ENCODE assay signal across 1 cellular context in the genomic region with DNA sequence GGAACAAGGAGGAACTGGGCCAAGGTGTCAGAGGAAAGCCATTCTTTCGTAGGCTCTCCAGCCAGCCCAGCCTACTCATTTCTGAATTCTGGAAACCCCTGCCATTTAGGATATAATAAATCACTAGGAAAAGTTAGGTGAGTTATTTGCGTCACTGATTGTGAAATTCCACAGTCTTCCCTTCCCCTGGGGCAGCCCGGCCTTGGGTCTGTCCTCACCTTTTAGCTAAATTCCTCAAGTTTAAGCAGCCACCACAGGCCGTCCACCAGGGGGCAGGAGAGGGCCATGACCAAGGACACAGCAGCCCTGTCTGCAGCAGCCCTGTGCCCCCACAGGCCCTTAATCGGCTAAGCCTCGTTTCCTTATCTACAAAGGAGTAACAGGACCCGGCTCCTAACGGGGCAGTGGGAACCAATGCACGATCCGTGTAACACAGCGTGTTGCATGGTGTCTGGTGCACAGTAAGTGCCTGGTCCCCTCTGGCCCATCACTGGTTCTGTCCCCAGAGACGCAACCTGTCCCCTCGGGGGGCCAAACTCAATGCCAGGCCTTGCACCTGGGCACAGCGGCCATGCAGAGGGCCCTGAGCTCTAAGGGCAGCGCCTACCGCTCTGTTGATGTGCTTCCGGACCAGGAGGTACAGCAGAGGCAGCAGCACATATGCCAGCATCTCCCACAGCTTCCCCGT.
A peak's percentile ranks its signal among the peaks of the same experiment; 100 is the strongest.
TF ChIP-seq lines count a peak whose summit lies in the region.

No MANE protein-coding gene starts in this region.

TF ChIP-seq in HepG2, 621 proteins besides CTCF, POLR2A, EP300 and RAD21 (continues in another document):
- no peak for TF ChIP-seq MYC (CRISPR knock-in tag; IDR thresholded peaks at IDR 0.05; ENCODE audit: borderline replicate concordance)
- TF ChIP-seq KAT8 (CRISPR knock-in tag; IDR thresholded peaks at IDR 0.05) = peak; percentile 38; the same call in 1 of the 2 replicates
- TF ChIP-seq ZNF274 (CRISPR knock-in tag; IDR thresholded peaks at IDR 0.05) = no peak
- TF ChIP-seq ZNF282 (IDR thresholded peaks at IDR 0.05; ENCODE audit: partially characterized antibody) = no peak
- TF ChIP-seq, protein P1, sequence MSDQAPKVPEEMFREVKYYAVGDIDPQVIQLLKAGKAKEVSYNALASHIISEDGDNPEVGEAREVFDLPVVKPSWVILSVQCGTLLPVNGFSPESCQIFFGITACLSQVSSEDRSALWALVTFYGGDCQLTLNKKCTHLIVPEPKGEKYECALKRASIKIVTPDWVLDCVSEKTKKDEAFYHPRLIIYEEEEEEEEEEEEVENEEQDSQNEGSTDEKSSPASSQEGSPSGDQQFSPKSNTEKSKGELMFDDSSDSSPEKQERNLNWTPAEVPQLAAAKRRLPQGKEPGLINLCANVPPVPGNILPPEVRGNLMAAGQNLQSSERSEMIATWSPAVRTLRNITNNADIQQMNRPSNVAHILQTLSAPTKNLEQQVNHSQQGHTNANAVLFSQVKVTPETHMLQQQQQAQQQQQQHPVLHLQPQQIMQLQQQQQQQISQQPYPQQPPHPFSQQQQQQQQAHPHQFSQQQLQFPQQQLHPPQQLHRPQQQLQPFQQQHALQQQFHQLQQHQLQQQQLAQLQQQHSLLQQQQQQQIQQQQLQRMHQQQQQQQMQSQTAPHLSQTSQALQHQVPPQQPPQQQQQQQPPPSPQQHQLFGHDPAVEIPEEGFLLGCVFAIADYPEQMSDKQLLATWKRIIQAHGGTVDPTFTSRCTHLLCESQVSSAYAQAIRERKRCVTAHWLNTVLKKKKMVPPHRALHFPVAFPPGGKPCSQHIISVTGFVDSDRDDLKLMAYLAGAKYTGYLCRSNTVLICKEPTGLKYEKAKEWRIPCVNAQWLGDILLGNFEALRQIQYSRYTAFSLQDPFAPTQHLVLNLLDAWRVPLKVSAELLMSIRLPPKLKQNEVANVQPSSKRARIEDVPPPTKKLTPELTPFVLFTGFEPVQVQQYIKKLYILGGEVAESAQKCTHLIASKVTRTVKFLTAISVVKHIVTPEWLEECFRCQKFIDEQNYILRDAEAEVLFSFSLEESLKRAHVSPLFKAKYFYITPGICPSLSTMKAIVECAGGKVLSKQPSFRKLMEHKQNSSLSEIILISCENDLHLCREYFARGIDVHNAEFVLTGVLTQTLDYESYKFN (CRISPR knock-in tag; conservative IDR thresholded peaks at IDR 0.05) = peak; percentile 48
- TF ChIP-seq PHB2 (IDR thresholded peaks at IDR 0.05; ENCODE audit: partially characterized antibody) = no peak
- no peak for TF ChIP-seq TCF7L2 (IDR thresholded peaks at IDR 0.05; ENCODE audit: low read depth, low read length)
- TF ChIP-seq GABPB1 (CRISPR knock-in tag; IDR thresholded peaks at IDR 0.05) = no peak
- no peak for TF ChIP-seq ZNF629 (CRISPR knock-in tag; conservative IDR thresholded peaks at IDR 0.05)
- TF ChIP-seq CREB1 (IDR thresholded peaks at IDR 0.05) = no peak
- 0 out of 2 replicates have a peak, but pooled peaks have one; percentile 29 for TF ChIP-seq CREB1 (CRISPR knock-in tag; IDR thresholded peaks at IDR 0.05)
- TF ChIP-seq, protein P2, sequence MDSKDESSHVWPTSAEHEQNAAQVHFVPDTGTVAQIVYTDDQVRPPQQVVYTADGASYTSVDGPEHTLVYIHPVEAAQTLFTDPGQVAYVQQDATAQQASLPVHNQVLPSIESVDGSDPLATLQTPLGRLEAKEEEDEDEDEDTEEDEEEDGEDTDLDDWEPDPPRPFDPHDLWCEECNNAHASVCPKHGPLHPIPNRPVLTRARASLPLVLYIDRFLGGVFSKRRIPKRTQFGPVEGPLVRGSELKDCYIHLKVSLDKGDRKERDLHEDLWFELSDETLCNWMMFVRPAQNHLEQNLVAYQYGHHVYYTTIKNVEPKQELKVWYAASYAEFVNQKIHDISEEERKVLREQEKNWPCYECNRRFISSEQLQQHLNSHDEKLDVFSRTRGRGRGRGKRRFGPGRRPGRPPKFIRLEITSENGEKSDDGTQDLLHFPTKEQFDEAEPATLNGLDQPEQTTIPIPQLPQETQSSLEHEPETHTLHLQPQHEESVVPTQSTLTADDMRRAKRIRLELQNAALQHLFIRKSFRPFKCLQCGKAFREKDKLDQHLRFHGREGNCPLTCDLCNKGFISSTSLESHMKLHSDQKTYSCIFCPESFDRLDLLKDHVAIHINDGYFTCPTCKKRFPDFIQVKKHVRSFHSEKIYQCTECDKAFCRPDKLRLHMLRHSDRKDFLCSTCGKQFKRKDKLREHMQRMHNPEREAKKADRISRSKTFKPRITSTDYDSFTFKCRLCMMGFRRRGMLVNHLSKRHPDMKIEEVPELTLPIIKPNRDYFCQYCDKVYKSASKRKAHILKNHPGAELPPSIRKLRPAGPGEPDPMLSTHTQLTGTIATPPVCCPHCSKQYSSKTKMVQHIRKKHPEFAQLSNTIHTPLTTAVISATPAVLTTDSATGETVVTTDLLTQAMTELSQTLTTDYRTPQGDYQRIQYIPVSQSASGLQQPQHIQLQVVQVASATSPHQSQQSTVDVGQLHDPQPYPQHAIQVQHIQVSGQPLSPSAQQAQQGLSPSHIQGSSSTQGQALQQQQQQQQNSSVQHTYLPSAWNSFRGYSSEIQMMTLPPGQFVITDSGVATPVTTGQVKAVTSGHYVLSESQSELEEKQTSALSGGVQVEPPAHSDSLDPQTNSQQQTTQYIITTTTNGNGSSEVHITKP (CRISPR knock-in tag; IDR thresholded peaks at IDR 0.05; ENCODE audit: low read depth) = 0 out of 2 replicates have a peak, but pooled peaks have one; percentile 41
- TF ChIP-seq ZNF205 (CRISPR knock-in tag; IDR thresholded peaks at IDR 0.05) = 0 out of 2 replicates have a peak, but pooled peaks have one; percentile 30
- TF ChIP-seq ZNF768 (CRISPR knock-in tag; IDR thresholded peaks at IDR 0.05) = no peak; the same call in 1 of the 2 replicates
- TF ChIP-seq, protein P3, sequence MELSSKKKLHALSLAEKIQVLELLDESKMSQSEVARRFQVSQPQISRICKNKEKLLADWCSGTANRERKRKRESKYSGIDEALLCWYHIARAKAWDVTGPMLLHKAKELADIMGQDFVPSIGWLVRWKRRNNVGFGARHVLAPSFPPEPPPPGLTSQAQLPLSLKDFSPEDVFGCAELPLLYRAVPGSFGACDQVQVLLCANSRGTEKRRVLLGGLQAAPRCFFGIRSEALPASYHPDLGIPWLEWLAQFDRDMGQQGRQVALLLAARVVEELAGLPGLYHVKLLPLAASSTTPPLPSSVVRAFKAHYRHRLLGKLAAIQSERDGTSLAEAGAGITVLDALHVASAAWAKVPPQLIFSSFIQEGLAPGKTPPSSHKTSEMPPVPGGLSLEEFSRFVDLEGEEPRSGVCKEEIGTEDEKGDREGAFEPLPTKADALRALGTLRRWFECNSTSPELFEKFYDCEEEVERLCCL (CRISPR knock-in tag; IDR thresholded peaks at IDR 0.05; ENCODE audit: borderline replicate concordance) = no peak
- no peak for TF ChIP-seq SRSF9 (IDR thresholded peaks at IDR 0.05; ENCODE audit: borderline replicate concordance, insufficient read depth, low read depth, low read length, poor library complexity, severe bottlenecking)
- TF ChIP-seq, protein P4, sequence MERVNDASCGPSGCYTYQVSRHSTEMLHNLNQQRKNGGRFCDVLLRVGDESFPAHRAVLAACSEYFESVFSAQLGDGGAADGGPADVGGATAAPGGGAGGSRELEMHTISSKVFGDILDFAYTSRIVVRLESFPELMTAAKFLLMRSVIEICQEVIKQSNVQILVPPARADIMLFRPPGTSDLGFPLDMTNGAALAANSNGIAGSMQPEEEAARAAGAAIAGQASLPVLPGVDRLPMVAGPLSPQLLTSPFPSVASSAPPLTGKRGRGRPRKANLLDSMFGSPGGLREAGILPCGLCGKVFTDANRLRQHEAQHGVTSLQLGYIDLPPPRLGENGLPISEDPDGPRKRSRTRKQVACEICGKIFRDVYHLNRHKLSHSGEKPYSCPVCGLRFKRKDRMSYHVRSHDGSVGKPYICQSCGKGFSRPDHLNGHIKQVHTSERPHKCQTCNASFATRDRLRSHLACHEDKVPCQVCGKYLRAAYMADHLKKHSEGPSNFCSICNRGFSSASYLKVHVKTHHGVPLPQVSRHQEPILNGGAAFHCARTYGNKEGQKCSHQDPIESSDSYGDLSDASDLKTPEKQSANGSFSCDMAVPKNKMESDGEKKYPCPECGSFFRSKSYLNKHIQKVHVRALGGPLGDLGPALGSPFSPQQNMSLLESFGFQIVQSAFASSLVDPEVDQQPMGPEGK (CRISPR knock-in tag; IDR thresholded peaks at IDR 0.05) = peak; percentile 70
- no peak for TF ChIP-seq CCAR2 (optimal IDR thresholded peaks at IDR 0.05; ENCODE audit: low read depth, low read length)
- peak; percentile 62; the same call in 1 of the 2 replicates for TF ChIP-seq BORCS8-MEF2B (CRISPR knock-in tag; IDR thresholded peaks at IDR 0.05)
- peak; percentile 44; the same call in 1 of the 2 replicates for TF ChIP-seq ZBTB7B (CRISPR knock-in tag; IDR thresholded peaks at IDR 0.05)
- TF ChIP-seq XRCC5 (optimal IDR thresholded peaks at IDR 0.05; ENCODE audit: low read length) = peak; percentile 78
- TF ChIP-seq ZNF775 (CRISPR knock-in tag; IDR thresholded peaks at IDR 0.05; ENCODE audit: borderline replicate concordance) = no peak
- TF ChIP-seq HMG20B (CRISPR knock-in tag; conservative IDR thresholded peaks at IDR 0.05) = 0 out of 2 replicates have a peak, but pooled peaks have one; percentile 18
- no peak for TF ChIP-seq ZZZ3 (CRISPR knock-in tag; IDR thresholded peaks at IDR 0.05; ENCODE audit: borderline replicate concordance)
- TF ChIP-seq, protein P5, sequence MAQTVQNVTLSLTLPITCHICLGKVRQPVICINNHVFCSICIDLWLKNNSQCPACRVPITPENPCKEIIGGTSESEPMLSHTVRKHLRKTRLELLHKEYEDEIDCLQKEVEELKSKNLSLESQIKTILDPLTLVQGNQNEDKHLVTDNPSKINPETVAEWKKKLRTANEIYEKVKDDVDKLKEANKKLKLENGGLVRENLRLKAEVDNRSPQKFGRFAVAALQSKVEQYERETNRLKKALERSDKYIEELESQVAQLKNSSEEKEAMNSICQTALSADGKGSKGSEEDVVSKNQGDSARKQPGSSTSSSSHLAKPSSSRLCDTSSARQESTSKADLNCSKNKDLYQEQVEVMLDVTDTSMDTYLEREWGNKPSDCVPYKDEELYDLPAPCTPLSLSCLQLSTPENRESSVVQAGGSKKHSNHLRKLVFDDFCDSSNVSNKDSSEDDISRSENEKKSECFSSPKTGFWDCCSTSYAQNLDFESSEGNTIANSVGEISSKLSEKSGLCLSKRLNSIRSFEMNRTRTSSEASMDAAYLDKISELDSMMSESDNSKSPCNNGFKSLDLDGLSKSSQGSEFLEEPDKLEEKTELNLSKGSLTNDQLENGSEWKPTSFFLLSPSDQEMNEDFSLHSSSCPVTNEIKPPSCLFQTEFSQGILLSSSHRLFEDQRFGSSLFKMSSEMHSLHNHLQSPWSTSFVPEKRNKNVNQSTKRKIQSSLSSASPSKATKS (CRISPR knock-in tag; IDR thresholded peaks at IDR 0.05) = no peak
- peak; percentile 30; the same call in 1 of the 3 replicates for TF ChIP-seq MXI1 (IDR thresholded peaks at IDR 0.05; ENCODE audit: borderline replicate concordance, low read depth, low read length)
- 0 out of 2 replicates have a peak, but pooled peaks have one; percentile 48 for TF ChIP-seq ZNF138 (CRISPR knock-in tag; IDR thresholded peaks at IDR 0.05; ENCODE audit: low read depth)
- TF ChIP-seq, protein P6, sequence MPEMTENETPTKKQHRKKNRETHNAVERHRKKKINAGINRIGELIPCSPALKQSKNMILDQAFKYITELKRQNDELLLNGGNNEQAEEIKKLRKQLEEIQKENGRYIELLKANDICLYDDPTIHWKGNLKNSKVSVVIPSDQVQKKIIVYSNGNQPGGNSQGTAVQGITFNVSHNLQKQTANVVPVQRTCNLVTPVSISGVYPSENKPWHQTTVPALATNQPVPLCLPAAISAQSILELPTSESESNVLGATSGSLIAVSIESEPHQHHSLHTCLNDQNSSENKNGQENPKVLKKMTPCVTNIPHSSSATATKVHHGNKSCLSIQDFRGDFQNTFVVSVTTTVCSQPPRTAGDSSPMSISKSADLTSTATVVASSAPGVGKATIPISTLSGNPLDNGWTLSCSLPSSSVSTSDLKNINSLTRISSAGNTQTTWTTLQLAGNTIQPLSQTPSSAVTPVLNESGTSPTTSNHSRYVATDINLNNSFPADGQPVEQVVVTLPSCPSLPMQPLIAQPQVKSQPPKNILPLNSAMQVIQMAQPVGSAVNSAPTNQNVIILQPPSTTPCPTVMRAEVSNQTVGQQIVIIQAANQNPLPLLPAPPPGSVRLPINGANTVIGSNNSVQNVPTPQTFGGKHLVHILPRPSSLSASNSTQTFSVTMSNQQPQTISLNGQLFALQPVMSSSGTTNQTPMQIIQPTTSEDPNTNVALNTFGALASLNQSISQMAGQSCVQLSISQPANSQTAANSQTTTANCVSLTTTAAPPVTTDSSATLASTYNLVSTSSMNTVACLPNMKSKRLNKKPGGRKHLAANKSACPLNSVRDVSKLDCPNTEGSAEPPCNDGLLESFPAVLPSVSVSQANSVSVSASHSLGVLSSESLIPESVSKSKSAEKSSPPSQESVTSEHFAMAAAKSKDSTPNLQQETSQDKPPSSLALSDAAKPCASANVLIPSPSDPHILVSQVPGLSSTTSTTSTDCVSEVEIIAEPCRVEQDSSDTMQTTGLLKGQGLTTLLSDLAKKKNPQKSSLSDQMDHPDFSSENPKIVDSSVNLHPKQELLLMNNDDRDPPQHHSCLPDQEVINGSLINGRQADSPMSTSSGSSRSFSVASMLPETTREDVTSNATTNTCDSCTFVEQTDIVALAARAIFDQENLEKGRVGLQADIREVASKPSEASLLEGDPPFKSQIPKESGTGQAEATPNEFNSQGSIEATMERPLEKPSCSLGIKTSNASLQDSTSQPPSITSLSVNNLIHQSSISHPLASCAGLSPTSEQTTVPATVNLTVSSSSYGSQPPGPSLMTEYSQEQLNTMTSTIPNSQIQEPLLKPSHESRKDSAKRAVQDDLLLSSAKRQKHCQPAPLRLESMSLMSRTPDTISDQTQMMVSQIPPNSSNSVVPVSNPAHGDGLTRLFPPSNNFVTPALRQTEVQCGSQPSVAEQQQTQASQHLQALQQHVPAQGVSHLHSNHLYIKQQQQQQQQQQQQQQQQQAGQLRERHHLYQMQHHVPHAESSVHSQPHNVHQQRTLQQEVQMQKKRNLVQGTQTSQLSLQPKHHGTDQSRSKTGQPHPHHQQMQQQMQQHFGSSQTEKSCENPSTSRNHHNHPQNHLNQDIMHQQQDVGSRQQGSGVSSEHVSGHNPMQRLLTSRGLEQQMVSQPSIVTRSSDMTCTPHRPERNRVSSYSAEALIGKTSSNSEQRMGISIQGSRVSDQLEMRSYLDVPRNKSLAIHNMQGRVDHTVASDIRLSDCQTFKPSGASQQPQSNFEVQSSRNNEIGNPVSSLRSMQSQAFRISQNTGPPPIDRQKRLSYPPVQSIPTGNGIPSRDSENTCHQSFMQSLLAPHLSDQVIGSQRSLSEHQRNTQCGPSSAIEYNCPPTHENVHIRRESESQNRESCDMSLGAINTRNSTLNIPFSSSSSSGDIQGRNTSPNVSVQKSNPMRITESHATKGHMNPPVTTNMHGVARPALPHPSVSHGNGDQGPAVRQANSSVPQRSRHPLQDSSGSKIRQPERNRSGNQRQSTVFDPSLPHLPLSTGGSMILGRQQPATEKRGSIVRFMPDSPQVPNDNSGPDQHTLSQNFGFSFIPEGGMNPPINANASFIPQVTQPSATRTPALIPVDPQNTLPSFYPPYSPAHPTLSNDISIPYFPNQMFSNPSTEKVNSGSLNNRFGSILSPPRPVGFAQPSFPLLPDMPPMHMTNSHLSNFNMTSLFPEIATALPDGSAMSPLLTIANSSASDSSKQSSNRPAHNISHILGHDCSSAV (CRISPR knock-in tag; IDR thresholded peaks at IDR 0.05; ENCODE audit: borderline replicate concordance) = no peak
- TF ChIP-seq, protein P7, sequence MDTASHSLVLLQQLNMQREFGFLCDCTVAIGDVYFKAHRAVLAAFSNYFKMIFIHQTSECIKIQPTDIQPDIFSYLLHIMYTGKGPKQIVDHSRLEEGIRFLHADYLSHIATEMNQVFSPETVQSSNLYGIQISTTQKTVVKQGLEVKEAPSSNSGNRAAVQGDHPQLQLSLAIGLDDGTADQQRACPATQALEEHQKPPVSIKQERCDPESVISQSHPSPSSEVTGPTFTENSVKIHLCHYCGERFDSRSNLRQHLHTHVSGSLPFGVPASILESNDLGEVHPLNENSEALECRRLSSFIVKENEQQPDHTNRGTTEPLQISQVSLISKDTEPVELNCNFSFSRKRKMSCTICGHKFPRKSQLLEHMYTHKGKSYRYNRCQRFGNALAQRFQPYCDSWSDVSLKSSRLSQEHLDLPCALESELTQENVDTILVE (CRISPR knock-in tag; IDR thresholded peaks at IDR 0.05) = no peak
- no peak for TF ChIP-seq ZNF678 (CRISPR knock-in tag; IDR thresholded peaks at IDR 0.05)
